ENCODE assay signal across 2 cellular contexts in genomic region chr6:106540907-106541306, GRCh38.
TF ChIP-seq lines count a peak whose summit lies in the region.

No MANE protein-coding gene starts in this region.

TF ChIP-seq in IMR-90, 13 proteins besides CTCF, POLR2A, EP300 and RAD21:
- peak; percentile 47; the same call in 1 of the 2 replicates for TF ChIP-seq CEBPB (IDR thresholded peaks at IDR 0.05; ENCODE audit: low read depth, low read length)
- TF ChIP-seq MAZ (IDR thresholded peaks at IDR 0.05; ENCODE audit: borderline replicate concordance, low read depth, low read length): no peak

TF ChIP-seq in liver, 16 proteins besides CTCF, POLR2A, EP300 and RAD21:
- peak; percentile 79 for TF ChIP-seq YY1 (IDR thresholded peaks at IDR 0.05)
- TF ChIP-seq, protein P1, sequence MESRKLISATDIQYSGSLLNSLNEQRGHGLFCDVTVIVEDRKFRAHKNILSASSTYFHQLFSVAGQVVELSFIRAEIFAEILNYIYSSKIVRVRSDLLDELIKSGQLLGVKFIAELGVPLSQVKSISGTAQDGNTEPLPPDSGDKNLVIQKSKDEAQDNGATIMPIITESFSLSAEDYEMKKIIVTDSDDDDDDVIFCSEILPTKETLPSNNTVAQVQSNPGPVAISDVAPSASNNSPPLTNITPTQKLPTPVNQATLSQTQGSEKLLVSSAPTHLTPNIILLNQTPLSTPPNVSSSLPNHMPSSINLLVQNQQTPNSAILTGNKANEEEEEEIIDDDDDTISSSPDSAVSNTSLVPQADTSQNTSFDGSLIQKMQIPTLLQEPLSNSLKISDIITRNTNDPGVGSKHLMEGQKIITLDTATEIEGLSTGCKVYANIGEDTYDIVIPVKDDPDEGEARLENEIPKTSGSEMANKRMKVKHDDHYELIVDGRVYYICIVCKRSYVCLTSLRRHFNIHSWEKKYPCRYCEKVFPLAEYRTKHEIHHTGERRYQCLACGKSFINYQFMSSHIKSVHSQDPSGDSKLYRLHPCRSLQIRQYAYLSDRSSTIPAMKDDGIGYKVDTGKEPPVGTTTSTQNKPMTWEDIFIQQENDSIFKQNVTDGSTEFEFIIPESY (IDR thresholded peaks at IDR 0.05): no peak
- TF ChIP-seq RXRA (IDR thresholded peaks at IDR 0.05): peak in 1 of 2 donors; percentile 31
- TF ChIP-seq NR2F2 (IDR thresholded peaks at IDR 0.05): no peak
- TF ChIP-seq TAF1 (conservative IDR thresholded peaks at IDR 0.05): no peak
- no peak for TF ChIP-seq EGR1 (IDR thresholded peaks at IDR 0.05; ENCODE audit: low read depth in 2 of 2)
- peak in 1 of 2 donors; percentile 40 for TF ChIP-seq HNF4A (conservative IDR thresholded peaks at IDR 0.05)
